In genomic region chr1:108551157-108551862, GRCh38 we compare ENCODE assay signal across 2 cellular contexts.
A peak's percentile ranks its signal among the peaks of the same experiment; 100 is the strongest.
TF ChIP-seq lines count a peak whose summit lies in the region.

No MANE protein-coding gene starts in this region.

TF ChIP-seq in K562, 482 proteins besides CTCF, POLR2A, EP300 and RAD21 (continued from another document and continues in another):
- TF ChIP-seq FOSL1 (tag; conservative IDR thresholded peaks at IDR 0.05) (peak; percentile 84), POU5F1 (IDR thresholded peaks at IDR 0.05; ENCODE audit: borderline replicate concordance, low read depth, low read length, partially characterized antibody) (no peak), LEF1 (IDR thresholded peaks at IDR 0.05) (peak; percentile 16; the same call in 1 of the 2 replicates), ZNF41 (CRISPR knock-in tag; conservative IDR thresholded peaks at IDR 0.05) (no peak), JUND (IDR thresholded peaks at IDR 0.05; ENCODE audit: borderline replicate concordance, low read depth, low read length) (peak; percentile 65), JUND (tag; IDR thresholded peaks at IDR 0.05; ENCODE audit: borderline replicate concordance, low read depth, low read length) (peak; percentile 75; the same call in 2 of the 3 replicates), ZNF592 (IDR thresholded peaks at IDR 0.05) (no peak), HMGN3 (IDR thresholded peaks at IDR 0.05; ENCODE audit: borderline replicate concordance, extremely low read depth, insufficient read length, low read depth, low read length) (no peak), MYBL2 (IDR thresholded peaks at IDR 0.05; ENCODE audit: low read depth) (no peak), MYBL2 (CRISPR knock-in tag; IDR thresholded peaks at IDR 0.05; ENCODE audit: borderline replicate concordance) (no peak), ZNF583 (CRISPR knock-in tag; IDR thresholded peaks at IDR 0.05) (no peak), NFYB (IDR thresholded peaks at IDR 0.05; ENCODE audit: extremely low read depth, insufficient read length) (no peak), MYC (IDR thresholded peaks at IDR 0.05; ENCODE audit: low read depth, low read length) (no peak), MYC (CRISPR knock-in tag; IDR thresholded peaks at IDR 0.05; ENCODE audit: borderline replicate concordance, low read depth) (no peak), L3MBTL2 (IDR thresholded peaks at IDR 0.05) (no peak), NFATC3 (IDR thresholded peaks at IDR 0.05) (no peak), TRIM28 (IDR thresholded peaks at IDR 0.05) (no peak), XRCC3 (IDR thresholded peaks at IDR 0.05) (no peak), ZNF316 (IDR thresholded peaks at IDR 0.05) (0 out of 2 replicates have a peak, but pooled peaks have one; percentile 2), ZNF589 (CRISPR knock-in tag; IDR thresholded peaks at IDR 0.05; ENCODE audit: low read depth) (no peak), ZNF449 (CRISPR knock-in tag; IDR thresholded peaks at IDR 0.05) (no peak), ATF3 (IDR thresholded peaks at IDR 0.05) (peak; percentile 68), ATF3 (CRISPR knock-in tag; conservative IDR thresholded peaks at IDR 0.05) (no peak), TAF9B (IDR thresholded peaks at IDR 0.05; ENCODE audit: partially characterized antibody) (no peak), ARNT (IDR thresholded peaks at IDR 0.05) (no peak), SIN3A (IDR thresholded peaks at IDR 0.05; ENCODE audit: borderline replicate concordance in 2 of 2, control insufficient read depth in 1 of 2, low read depth in 2 of 2, low read length in 2 of 2) (no peak), SMARCB1 (IDR thresholded peaks at IDR 0.05; ENCODE audit: insufficient read length, low read depth) (no peak), PHF8 (IDR thresholded peaks at IDR 0.05; ENCODE audit: borderline replicate concordance, low read length) (no peak), OTX1 (CRISPR knock-in tag; IDR thresholded peaks at IDR 0.05) (no peak)

TF ChIP-seq in WTC11, 78 proteins besides CTCF, POLR2A, EP300 and RAD21:
- TF ChIP-seq, protein P1, sequence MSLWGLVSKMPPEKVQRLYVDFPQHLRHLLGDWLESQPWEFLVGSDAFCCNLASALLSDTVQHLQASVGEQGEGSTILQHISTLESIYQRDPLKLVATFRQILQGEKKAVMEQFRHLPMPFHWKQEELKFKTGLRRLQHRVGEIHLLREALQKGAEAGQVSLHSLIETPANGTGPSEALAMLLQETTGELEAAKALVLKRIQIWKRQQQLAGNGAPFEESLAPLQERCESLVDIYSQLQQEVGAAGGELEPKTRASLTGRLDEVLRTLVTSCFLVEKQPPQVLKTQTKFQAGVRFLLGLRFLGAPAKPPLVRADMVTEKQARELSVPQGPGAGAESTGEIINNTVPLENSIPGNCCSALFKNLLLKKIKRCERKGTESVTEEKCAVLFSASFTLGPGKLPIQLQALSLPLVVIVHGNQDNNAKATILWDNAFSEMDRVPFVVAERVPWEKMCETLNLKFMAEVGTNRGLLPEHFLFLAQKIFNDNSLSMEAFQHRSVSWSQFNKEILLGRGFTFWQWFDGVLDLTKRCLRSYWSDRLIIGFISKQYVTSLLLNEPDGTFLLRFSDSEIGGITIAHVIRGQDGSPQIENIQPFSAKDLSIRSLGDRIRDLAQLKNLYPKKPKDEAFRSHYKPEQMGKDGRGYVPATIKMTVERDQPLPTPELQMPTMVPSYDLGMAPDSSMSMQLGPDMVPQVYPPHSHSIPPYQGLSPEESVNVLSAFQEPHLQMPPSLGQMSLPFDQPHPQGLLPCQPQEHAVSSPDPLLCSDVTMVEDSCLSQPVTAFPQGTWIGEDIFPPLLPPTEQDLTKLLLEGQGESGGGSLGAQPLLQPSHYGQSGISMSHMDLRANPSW (CRISPR knock-in tag; conservative IDR thresholded peaks at IDR 0.05; ENCODE audit: low read depth) = no peak
- TF ChIP-seq KAT7 (CRISPR knock-in tag; IDR thresholded peaks at IDR 0.05; ENCODE audit: borderline replicate concordance) (no peak), RELA (CRISPR knock-in tag; IDR thresholded peaks at IDR 0.05; ENCODE audit: borderline replicate concordance) (no peak), ZSCAN18 (CRISPR knock-in tag; IDR thresholded peaks at IDR 0.05) (no peak), ZNF121 (CRISPR knock-in tag; IDR thresholded peaks at IDR 0.05) (no peak), SP1 (CRISPR knock-in tag; conservative IDR thresholded peaks at IDR 0.05) (no peak), ATF3 (CRISPR knock-in tag; conservative IDR thresholded peaks at IDR 0.05) (no peak), SMAD3 (CRISPR knock-in tag; IDR thresholded peaks at IDR 0.05; ENCODE audit: borderline replicate concordance) (no peak), ZNF317 (CRISPR knock-in tag; IDR thresholded peaks at IDR 0.05; ENCODE audit: borderline replicate concordance, low read depth) (no peak), PREB (CRISPR knock-in tag; IDR thresholded peaks at IDR 0.05; ENCODE audit: borderline replicate concordance) (no peak), PRRX2 (CRISPR knock-in tag; IDR thresholded peaks at IDR 0.05) (no peak), JUN (CRISPR knock-in tag; IDR thresholded peaks at IDR 0.05) (no peak)
- TF ChIP-seq, protein P2, sequence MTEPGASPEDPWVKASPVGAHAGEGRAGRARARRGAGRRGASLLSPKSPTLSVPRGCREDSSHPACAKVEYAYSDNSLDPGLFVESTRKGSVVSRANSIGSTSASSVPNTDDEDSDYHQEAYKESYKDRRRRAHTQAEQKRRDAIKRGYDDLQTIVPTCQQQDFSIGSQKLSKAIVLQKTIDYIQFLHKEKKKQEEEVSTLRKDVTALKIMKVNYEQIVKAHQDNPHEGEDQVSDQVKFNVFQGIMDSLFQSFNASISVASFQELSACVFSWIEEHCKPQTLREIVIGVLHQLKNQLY (CRISPR knock-in tag; IDR thresholded peaks at IDR 0.05) = no peak
- TF ChIP-seq, protein P3, sequence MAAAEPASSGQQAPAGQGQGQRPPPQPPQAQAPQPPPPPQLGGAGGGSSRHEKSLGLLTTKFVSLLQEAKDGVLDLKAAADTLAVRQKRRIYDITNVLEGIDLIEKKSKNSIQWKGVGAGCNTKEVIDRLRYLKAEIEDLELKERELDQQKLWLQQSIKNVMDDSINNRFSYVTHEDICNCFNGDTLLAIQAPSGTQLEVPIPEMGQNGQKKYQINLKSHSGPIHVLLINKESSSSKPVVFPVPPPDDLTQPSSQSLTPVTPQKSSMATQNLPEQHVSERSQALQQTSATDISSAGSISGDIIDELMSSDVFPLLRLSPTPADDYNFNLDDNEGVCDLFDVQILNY (CRISPR knock-in tag; IDR thresholded peaks at IDR 0.05) = no peak
